In the genomic region with DNA sequence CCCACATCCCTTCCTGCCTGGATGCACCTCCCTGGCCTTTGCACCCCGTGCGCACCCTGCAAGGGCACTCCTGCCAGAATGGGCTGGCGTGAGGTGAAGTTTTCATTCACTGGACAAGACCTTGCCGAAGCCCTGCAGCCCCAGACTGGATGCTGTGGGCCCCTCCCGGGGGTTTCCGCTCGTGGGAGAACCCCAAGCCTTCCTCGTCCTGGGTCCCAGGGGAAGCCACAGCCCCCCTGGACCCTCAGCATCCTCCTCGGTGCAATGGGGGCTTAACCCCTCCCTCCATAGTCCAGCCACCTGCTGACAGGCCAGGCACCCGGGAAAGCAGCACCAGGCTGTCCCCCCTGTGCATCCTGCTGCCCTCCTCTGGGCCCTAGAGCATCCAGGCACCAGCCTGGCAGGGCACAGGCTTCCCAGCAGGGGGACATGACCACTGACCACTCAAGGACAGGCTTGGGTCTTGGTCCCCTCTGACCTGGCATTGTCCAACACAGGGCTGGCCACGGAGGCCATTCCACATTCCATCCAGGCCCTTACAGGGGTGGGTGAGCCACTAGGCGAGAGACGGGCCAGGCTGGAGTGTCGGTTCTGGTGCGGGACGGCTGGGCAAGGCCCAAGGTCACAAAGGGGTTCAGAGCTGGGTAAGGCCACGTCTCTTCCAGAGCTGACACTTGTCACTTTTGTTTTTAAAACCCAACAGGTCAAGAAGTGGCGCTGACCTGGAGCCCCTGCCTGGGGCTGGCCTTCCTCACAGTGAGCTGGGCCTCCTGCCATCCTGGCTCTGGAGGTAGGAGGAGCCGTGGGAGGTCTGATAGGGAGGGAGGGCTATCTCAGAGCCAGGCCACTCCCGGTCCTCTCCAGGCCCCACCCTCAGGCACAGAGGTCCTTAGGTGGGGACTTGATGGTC, we compare ENCODE assay signal across 2 cellular contexts.
TF ChIP-seq lines count a peak whose summit lies in the region.

No MANE protein-coding gene starts in this region.

TF ChIP-seq in HCT116, 20 proteins besides CTCF, POLR2A, EP300 and RAD21:
- no peak for TF ChIP-seq EZH2phosphoT487 (IDR thresholded peaks at IDR 0.05; ENCODE audit: borderline replicate concordance)
- peak; percentile 10; the same call in 1 of the 2 replicates for TF ChIP-seq POLR2AphosphoS5 (IDR thresholded peaks at IDR 0.05; ENCODE audit: low read depth, low read length)
TF ChIP-seq in HCT116: peak in this region for 1.

TF ChIP-seq in GM12878, 131 proteins besides CTCF, POLR2A, EP300 and RAD21:
- TF ChIP-seq BACH1 (IDR thresholded peaks at IDR 0.05; ENCODE audit: borderline replicate concordance) (no peak), MEF2A (IDR thresholded peaks at IDR 0.05; ENCODE audit: insufficient read depth, low read depth, low read length) (no peak), SREBF1 (IDR thresholded peaks at IDR 0.05; ENCODE audit: low read length) (no peak), SIX5 (IDR thresholded peaks at IDR 0.05; ENCODE audit: low read depth, low read length, severe bottlenecking) (no peak), JUNB (IDR thresholded peaks at IDR 0.05) (no peak), NR2F1 (conservative IDR thresholded peaks at IDR 0.05) (no peak), SMARCA5 (IDR thresholded peaks at IDR 0.05) (no peak), MYB (IDR thresholded peaks at IDR 0.05; ENCODE audit: borderline replicate concordance, low read depth, low read length) (no peak), IKZF1 (conservative IDR thresholded peaks at IDR 0.05) (no peak), TBL1XR1 (IDR thresholded peaks at IDR 0.05; ENCODE audit: low read depth, low read length) (no peak), SMAD1 (IDR thresholded peaks at IDR 0.05; ENCODE audit: low read depth, partially characterized antibody) (no peak), JUND (IDR thresholded peaks at IDR 0.05; ENCODE audit: low read depth, low read length) (no peak), ZNF274 (IDR thresholded peaks at IDR 0.05; ENCODE audit: insufficient read depth, insufficient read length) (no peak), SMC3 (IDR thresholded peaks at IDR 0.05; ENCODE audit: borderline replicate concordance, low read length) (no peak), RUNX3 (IDR thresholded peaks at IDR 0.05; ENCODE audit: low read length) (no peak)
- TF ChIP-seq, protein P1, sequence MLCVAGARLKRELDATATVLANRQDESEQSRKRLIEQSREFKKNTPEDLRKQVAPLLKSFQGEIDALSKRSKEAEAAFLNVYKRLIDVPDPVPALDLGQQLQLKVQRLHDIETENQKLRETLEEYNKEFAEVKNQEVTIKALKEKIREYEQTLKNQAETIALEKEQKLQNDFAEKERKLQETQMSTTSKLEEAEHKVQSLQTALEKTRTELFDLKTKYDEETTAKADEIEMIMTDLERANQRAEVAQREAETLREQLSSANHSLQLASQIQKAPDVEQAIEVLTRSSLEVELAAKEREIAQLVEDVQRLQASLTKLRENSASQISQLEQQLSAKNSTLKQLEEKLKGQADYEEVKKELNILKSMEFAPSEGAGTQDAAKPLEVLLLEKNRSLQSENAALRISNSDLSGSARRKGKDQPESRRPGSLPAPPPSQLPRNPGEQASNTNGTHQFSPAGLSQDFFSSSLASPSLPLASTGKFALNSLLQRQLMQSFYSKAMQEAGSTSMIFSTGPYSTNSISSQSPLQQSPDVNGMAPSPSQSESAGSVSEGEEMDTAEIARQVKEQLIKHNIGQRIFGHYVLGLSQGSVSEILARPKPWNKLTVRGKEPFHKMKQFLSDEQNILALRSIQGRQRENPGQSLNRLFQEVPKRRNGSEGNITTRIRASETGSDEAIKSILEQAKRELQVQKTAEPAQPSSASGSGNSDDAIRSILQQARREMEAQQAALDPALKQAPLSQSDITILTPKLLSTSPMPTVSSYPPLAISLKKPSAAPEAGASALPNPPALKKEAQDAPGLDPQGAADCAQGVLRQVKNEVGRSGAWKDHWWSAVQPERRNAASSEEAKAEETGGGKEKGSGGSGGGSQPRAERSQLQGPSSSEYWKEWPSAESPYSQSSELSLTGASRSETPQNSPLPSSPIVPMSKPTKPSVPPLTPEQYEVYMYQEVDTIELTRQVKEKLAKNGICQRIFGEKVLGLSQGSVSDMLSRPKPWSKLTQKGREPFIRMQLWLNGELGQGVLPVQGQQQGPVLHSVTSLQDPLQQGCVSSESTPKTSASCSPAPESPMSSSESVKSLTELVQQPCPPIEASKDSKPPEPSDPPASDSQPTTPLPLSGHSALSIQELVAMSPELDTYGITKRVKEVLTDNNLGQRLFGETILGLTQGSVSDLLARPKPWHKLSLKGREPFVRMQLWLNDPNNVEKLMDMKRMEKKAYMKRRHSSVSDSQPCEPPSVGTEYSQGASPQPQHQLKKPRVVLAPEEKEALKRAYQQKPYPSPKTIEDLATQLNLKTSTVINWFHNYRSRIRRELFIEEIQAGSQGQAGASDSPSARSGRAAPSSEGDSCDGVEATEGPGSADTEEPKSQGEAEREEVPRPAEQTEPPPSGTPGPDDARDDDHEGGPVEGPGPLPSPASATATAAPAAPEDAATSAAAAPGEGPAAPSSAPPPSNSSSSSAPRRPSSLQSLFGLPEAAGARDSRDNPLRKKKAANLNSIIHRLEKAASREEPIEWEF (IDR thresholded peaks at IDR 0.05; ENCODE audit: insufficient replicate concordance, low read depth, low read length): no peak
- TF ChIP-seq, protein P2, sequence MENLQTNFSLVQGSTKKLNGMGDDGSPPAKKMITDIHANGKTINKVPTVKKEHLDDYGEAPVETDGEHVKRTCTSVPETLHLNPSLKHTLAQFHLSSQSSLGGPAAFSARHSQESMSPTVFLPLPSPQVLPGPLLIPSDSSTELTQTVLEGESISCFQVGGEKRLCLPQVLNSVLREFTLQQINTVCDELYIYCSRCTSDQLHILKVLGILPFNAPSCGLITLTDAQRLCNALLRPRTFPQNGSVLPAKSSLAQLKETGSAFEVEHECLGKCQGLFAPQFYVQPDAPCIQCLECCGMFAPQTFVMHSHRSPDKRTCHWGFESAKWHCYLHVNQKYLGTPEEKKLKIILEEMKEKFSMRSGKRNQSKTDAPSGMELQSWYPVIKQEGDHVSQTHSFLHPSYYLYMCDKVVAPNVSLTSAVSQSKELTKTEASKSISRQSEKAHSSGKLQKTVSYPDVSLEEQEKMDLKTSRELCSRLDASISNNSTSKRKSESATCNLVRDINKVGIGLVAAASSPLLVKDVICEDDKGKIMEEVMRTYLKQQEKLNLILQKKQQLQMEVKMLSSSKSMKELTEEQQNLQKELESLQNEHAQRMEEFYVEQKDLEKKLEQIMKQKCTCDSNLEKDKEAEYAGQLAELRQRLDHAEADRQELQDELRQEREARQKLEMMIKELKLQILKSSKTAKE (IDR thresholded peaks at IDR 0.05; ENCODE audit: low read depth, poor library complexity, severe bottlenecking): no peak
